In genomic region chrX:153928846-153929245, GRCh38 we compare ENCODE assay signal across 8 cellular contexts. TPM values are rescaled to one million over a fixed set of nuclear protein-coding genes. Genes with fewer than 3 reads are reported as not detected.
DNase-seq lines count a peak whose midpoint lies in the region; ATAC-seq and TF ChIP-seq lines count a peak whose summit lies in the region.

No MANE protein-coding gene starts in this region.

- 48% methylated on average over 9 of the region's 9 CpGs for WGBS in thymus

- POLR2A ChIA-PET in T-cell (lab: Charles Lee), result interaction anchor here in 1 of 2 donors (0.6 kb wide), 1 partner anchor 41 kb away, joined by 4 read pairs; no protein-coding TSS in a partner anchor

- H3K36me3 ChIP-seq in thymus (ENCODE audit: control insufficient read depth, insufficient read depth), result peaks cover 15% of the 10 kb centered on the region

- peak overlapping the region; percentile 61 for H3K4me3 ChIP-seq in thymus (ENCODE audit: low read length)

- peaks cover 28% of the 10 kb centered on the region for H3K4me1 Mint-ChIP-seq in activated naive CD4-positive, alpha-beta T cell treated with anti-CD3 and anti-CD28 coated beads for 36 hours (ENCODE audit: low read depth)
- H3K4me1 Mint-ChIP-seq in T-cell (peaks cover 38 to 53% (median 47%) of the 10 kb centered on the region in 3 donors), glutamatergic neuron (ENCODE audit: low read depth, unreplicated experiment) (peaks cover 2% of the 10 kb centered on the region)

- H3K4me1 ChIP-seq in thymus (ENCODE audit: control insufficient read depth, insufficient read depth, low read length), result no peaks in the 10 kb centered on the region

- intact Hi-C loops in activated naive CD4-positive, alpha-beta T cell treated with anti-CD3 and anti-CD28 coated beads for 36 hours (cut with micrococcal nuclease), result loop anchor here (1.0 to 5.0 kb wide), 5 partner anchors 38 to 468 kb away; partner anchors contain the start of genes HCFC1, IDH3G, RPL10 and SSR4

- peaks cover 21% of the 10 kb centered on the region for H3K36me3 Mint-ChIP-seq in activated naive CD4-positive, alpha-beta T cell treated with anti-CD3 and anti-CD28 coated beads for 36 hours (ENCODE audit: low read depth)
- H3K36me3 Mint-ChIP-seq in T-cell (peaks cover 6% of the 10 kb centered on the region), glutamatergic neuron (ENCODE audit: unreplicated experiment) (no peaks in the 10 kb centered on the region)

- no peaks in the 10 kb centered on the region for H3K27me3 Mint-ChIP-seq in activated naive CD4-positive, alpha-beta T cell treated with anti-CD3 and anti-CD28 coated beads for 36 hours (ENCODE audit: low read depth)
- H3K27me3 Mint-ChIP-seq in T-cell, result peaks cover 0 to 3% of the 10 kb centered on the region in 2 donors
- peaks cover 3% of the 10 kb centered on the region for H3K27me3 Mint-ChIP-seq in glutamatergic neuron (ENCODE audit: unreplicated experiment)

- peak overlapping the region; percentile 79 for H3K27ac Mint-ChIP-seq in activated naive CD4-positive, alpha-beta T cell treated with anti-CD3 and anti-CD28 coated beads for 36 hours
- H3K27ac Mint-ChIP-seq in T-cell (peak overlapping the region; percentile 81 to 82), glutamatergic neuron (ENCODE audit: unreplicated experiment) (peak overlapping the region; percentile 94)

- DNase-seq in activated naive CD4-positive, alpha-beta T cell treated with anti-CD3 and anti-CD28 coated beads for 36 hours, result no peak
- no peak for DNase-seq in activated naive CD4-positive, alpha-beta T cell (lab: John Stamatoyannopoulos, UW)
- DNase-seq in T-cell (no peak), glutamatergic neuron (no peak)

- H3K9me3 ChIP-seq in thymus (ENCODE audit: control insufficient read depth), result no peaks in the 10 kb centered on the region

- TF ChIP-seq CTCF in glutamatergic neuron (IDR thresholded peaks at IDR 0.05; ENCODE audit: partially characterized antibody, unreplicated experiment), result no peak

- no peaks in the 10 kb centered on the region for H3K9me3 Mint-ChIP-seq in activated naive CD4-positive, alpha-beta T cell treated with anti-CD3 and anti-CD28 coated beads for 36 hours
- H3K9me3 Mint-ChIP-seq in T-cell, result no peaks in the 10 kb centered on the region
- H3K9me3 Mint-ChIP-seq in glutamatergic neuron (ENCODE audit: unreplicated experiment), result peaks cover 3% of the 10 kb centered on the region

- H3K27me3 ChIP-seq in thymus (ENCODE audit: control insufficient read depth, insufficient read depth), result no peaks in the 10 kb centered on the region

- H3K27ac ChIP-seq in thymus (ENCODE audit: low read depth), result no peak overlapping the region

- ATAC-seq in T-cell (replicated peaks in 1 of 4), result no peak
- no peak for ATAC-seq in HG02763 (IDR thresholded peaks at IDR 0.05; ENCODE audit: unreplicated experiment)
- no peak for ATAC-seq in GM18520 (IDR thresholded peaks at IDR 0.05; ENCODE audit: unreplicated experiment)
- no peak for ATAC-seq in GM18498 (IDR thresholded peaks at IDR 0.05; ENCODE audit: unreplicated experiment)

- CTCF ChIA-PET in activated naive CD4-positive, alpha-beta T cell treated with anti-CD3 and anti-CD28 coated beads for 36 hours (lab: Charles Lee), result interaction anchor here (10.6 kb wide), 1 partner anchor 18 kb away, joined by 82 read pairs; the partner anchor contains the start of gene RENBP
- CTCF ChIA-PET in T-cell (lab: Charles Lee), result interaction anchor here (0.6 to 1.3 kb wide), 10 partner anchors 16 to 195 kb away, joined by 3 to 6 read pairs (median 4); partner anchors contain the start of genes IDH3G (in 1 of the 2), RENBP (in 1 of the 2) and SSR4 (in 1 of the 2)

- H3K4me3 Mint-ChIP-seq in activated naive CD4-positive, alpha-beta T cell treated with anti-CD3 and anti-CD28 coated beads for 36 hours, result peak overlapping the region; percentile 86
- H3K4me3 Mint-ChIP-seq in T-cell, result peak overlapping the region; percentile 46 to 95 (median 53)
- peak overlapping the region; percentile 63 for H3K4me3 Mint-ChIP-seq in glutamatergic neuron (ENCODE audit: unreplicated experiment)

RNA-seq across cellular contexts. Expression of gene ARHGAP4, which starts 2.8 kb away (rescaled TPM):
- total RNA-seq in activated naive CD4-positive, alpha-beta T cell treated with anti-CD3 and anti-CD28 coated beads for 36 hours, result 100 to 1,000 TPM; 154 to 161 TPM
- 100 to 1,000 TPM; 420 to 485 (median 468) TPM for total RNA-seq in T-cell
- 33.5 TPM for total RNA-seq in glutamatergic neuron (ENCODE audit: unreplicated experiment)
- polyA plus RNA-seq in thymus, result 481 TPM

RNA-seq across cellular contexts. Expression of gene NAA10, which starts 6.0 kb away (rescaled TPM):
- total RNA-seq in activated naive CD4-positive, alpha-beta T cell treated with anti-CD3 and anti-CD28 coated beads for 36 hours, result 100 to 1,000 TPM; 120 to 121 TPM
- total RNA-seq in T-cell (10 to 100 TPM; 53.3 to 98.2 (median 80.0) TPM), glutamatergic neuron (ENCODE audit: unreplicated experiment) (129 TPM)
- 94.7 TPM for polyA plus RNA-seq in thymus

RNA-seq across cellular contexts. Expression of gene RENBP, which starts 15.6 kb away (rescaled TPM):
- 10 to 100 TPM; 11.3 to 13.1 TPM for total RNA-seq in activated naive CD4-positive, alpha-beta T cell treated with anti-CD3 and anti-CD28 coated beads for 36 hours
- total RNA-seq in T-cell, result 10 to 100 TPM; 10.2 to 23.5 (median 19.5) TPM
- 16.1 TPM for total RNA-seq in glutamatergic neuron (ENCODE audit: unreplicated experiment)
- 18.3 TPM for polyA plus RNA-seq in thymus

RNA-seq across cellular contexts. Expression of gene AVPR2, which starts 24.4 kb away (rescaled TPM):
- total RNA-seq in activated naive CD4-positive, alpha-beta T cell treated with anti-CD3 and anti-CD28 coated beads for 36 hours, result not detected
- total RNA-seq in T-cell, result not detected
- not detected for total RNA-seq in glutamatergic neuron (ENCODE audit: unreplicated experiment)
- 1.8 TPM for polyA plus RNA-seq in thymus

RNA-seq across cellular contexts. Expression of gene HCFC1, which starts 42.8 kb away (rescaled TPM):
- 10 to 100 TPM; 85.0 to 86.1 TPM for total RNA-seq in activated naive CD4-positive, alpha-beta T cell treated with anti-CD3 and anti-CD28 coated beads for 36 hours
- 10 to 100 TPM; 67.1 to 73.4 (median 69.2) TPM for total RNA-seq in T-cell
- 84.0 TPM for total RNA-seq in glutamatergic neuron (ENCODE audit: unreplicated experiment)
- polyA plus RNA-seq in thymus, result 21.9 TPM
